18 cellular contexts compared by ENCODE assay signal in genomic region chr2:201987426-201987825, GRCh38. TPM values are rescaled to one million over a fixed set of nuclear protein-coding genes. Genes with fewer than 3 reads are reported as not detected.
DNase-seq lines count a peak whose midpoint lies in the region; ATAC-seq lines count a peak whose summit lies in the region.
"Had no signal": no experiment of that assay in that cellular context is flagged by ENCODE, and none has a peak within 500 bp of the region (broad histone marks: within the 10 kb centered on the region; RNA-seq: fewer than 3 reads in every experiment).

No MANE protein-coding gene starts in this region.

- no peak for ATAC-seq in right cardiac atrium
- ATAC-seq: HepG2, SK-N-SH treated with all-trans-retinoic acid at 6 μM for 48 hours had no signal

- WGBS in right cardiac atrium = 84% methylated on average over 2 of the region's 2 CpGs

- DNase-seq in cardiac septum (ENCODE audit: low spot score) = peak; percentile 15
- no peak for DNase-seq in right cardiac atrium
- DNase-seq in NCI-H187 (lab: John Stamatoyannopoulos, UW) = peak; percentile 19 to 45
- DNase-seq in glomerular visceral epithelial cell (ENCODE audit: extremely low spot score) = peak; percentile 49
- no peak for DNase-seq in activated T-cell treated with anti-CD3 and anti-CD28 coated beads, Interleukin-2, amount 50 U/mL, for 1 hour
- no peak for DNase-seq in NCI-H2029 treated with DMSO at 0.1 percent for 48 hours (lab: John Stamatoyannopoulos, UW)
- DNase-seq in foreskin melanocyte = no peak
- DNase-seq: Caco-2, DMS153, MG63, NCI-H1092 treated with DMSO at 0.1 percent for 48 hours, NCI-H510A, SHP77, T-helper 1 cell had no signal

- no peaks in the 10 kb centered on the region for H3K27me3 ChIP-seq in right cardiac atrium (ENCODE audit: control insufficient read depth, insufficient read depth)
- H3K27me3 ChIP-seq: MG63 had no signal

- no peak overlapping the region for H3K27ac ChIP-seq in right cardiac atrium (ENCODE audit: low read length)
- H3K27ac ChIP-seq: C4-2B had no signal

- H3K9me3 ChIP-seq in right cardiac atrium (ENCODE audit: control insufficient read depth, low read length) = no peaks in the 10 kb centered on the region
- H3K9me3 ChIP-seq: Caco-2, HAP-1, MG63 had no signal

- H3K4me1 ChIP-seq in right cardiac atrium (ENCODE audit: control insufficient read depth, insufficient read depth, low read length) = no peaks in the 10 kb centered on the region
- H3K4me1 ChIP-seq: HAP-1 had no signal

- H3K4me3 ChIP-seq in right cardiac atrium (ENCODE audit: low read length) = no peak overlapping the region
- H3K4me3 ChIP-seq: HAP-1, MG63 had no signal

- intact Hi-C loops in cardiac septum (cut with DNase I) = loop anchor here (5.0 kb wide), 1 partner anchor 55 kb away; no protein-coding TSS in a partner anchor
- intact Hi-C loops in right cardiac atrium (cut with DNase I) = no loop called here

RNA-seq across cellular contexts. Expression of gene FZD7, which starts 46.2 kb away (rescaled TPM):
- total RNA-seq in cardiac septum (34.7 TPM), right cardiac atrium (10 to 100 TPM; 15.2 to 34.3 (median 27.9) TPM)
- polyA plus RNA-seq in right cardiac atrium = 8.0 TPM

Comparison
In these comparisons a context has a peak if more than half of its experiments do, and no peak if none do; other contexts are left out.
1. DNase-seq: peak in cardiac septum (single experiment), NCI-H187 (2 of 2) and glomerular visceral epithelial cell (single experiment); none in right cardiac atrium (0 of 3), activated T-cell treated with anti-CD3 and anti-CD28 coated beads, Interleukin-2, amount 50 U/mL, for 1 hour (single experiment), NCI-H2029 treated with DMSO at 0.1 percent for 48 hours (single experiment) and foreskin melanocyte (single experiment).